In genomic region chr4:82428969-82429727, GRCh38 we compare ENCODE assay signal across 8 cellular contexts. TPM values are rescaled to one million over a fixed set of nuclear protein-coding genes. Genes with fewer than 3 reads are reported as not detected.
DNase-seq lines count a peak whose midpoint lies in the region; ATAC-seq, FAIRE-seq and TF ChIP-seq lines count a peak whose summit lies in the region.

No MANE protein-coding gene starts in this region.

- H3K36me3 ChIP-seq in pancreas, result peaks cover 4 to 31% (median 21%) of the 10 kb centered on the region in 3 donors
- H3K36me3 ChIP-seq in tibial artery, result peaks cover 22 to 28% (median 26%) of the 10 kb centered on the region in 3 donors

- H3K9me3 ChIP-seq in pancreas (no peaks in the 10 kb centered on the region), tibial artery (no peaks in the 10 kb centered on the region)

- peaks cover 9 to 36% (median 16%) of the 10 kb centered on the region in 3 donors for H3K4me1 ChIP-seq in pancreas
- H3K4me1 ChIP-seq in tibial artery, result peaks cover 0 to 50% (median 32%) of the 10 kb centered on the region in 4 donors

- DNase-seq in NB4 (ENCODE audit: low read depth), result peak; percentile 92
- DNase-seq in SK-N-DZ (ENCODE audit: low spot score), result peak; percentile 87
- DNase-seq in glutamatergic neuron, result peak; percentile 95
- DNase-seq in pancreas, result peak; percentile 89 to 99 (median 96)
- DNase-seq in tibial artery, result peak; percentile 86 to 95

- no peaks in the 10 kb centered on the region for H3K27me3 ChIP-seq in pancreas
- no peaks in the 10 kb centered on the region for H3K27me3 ChIP-seq in tibial artery

- H3K4me3 Mint-ChIP-seq in activated naive CD4-positive, alpha-beta T cell treated with anti-CD3 and anti-CD28 coated beads, Interleukin-2, amount 50 U/mL, for 24 hours, result peak overlapping the region; percentile 98
- H3K4me3 Mint-ChIP-seq in glutamatergic neuron (ENCODE audit: unreplicated experiment), result peak overlapping the region; percentile 98

- peaks cover 39% of the 10 kb centered on the region for H3K36me3 Mint-ChIP-seq in activated naive CD4-positive, alpha-beta T cell treated with anti-CD3 and anti-CD28 coated beads, Interleukin-2, amount 50 U/mL, for 24 hours
- H3K36me3 Mint-ChIP-seq in glutamatergic neuron (ENCODE audit: unreplicated experiment), result peaks cover 11% of the 10 kb centered on the region

- 0% methylated on average over 61 to 83 of the region's 83 CpGs for WGBS in pancreas, 2 donors

- no peak for FAIRE-seq in pancreas (lab: Jason Lieb, UNC)

- ATAC-seq in HG02588 (IDR thresholded peaks at IDR 0.05; ENCODE audit: unreplicated experiment), result peak; percentile 55
- peak; percentile 79 to 87 (median 80) for ATAC-seq in pancreas

- no peaks in the 10 kb centered on the region for H3K9me3 Mint-ChIP-seq in activated naive CD4-positive, alpha-beta T cell treated with anti-CD3 and anti-CD28 coated beads, Interleukin-2, amount 50 U/mL, for 24 hours
- H3K9me3 Mint-ChIP-seq in glutamatergic neuron (ENCODE audit: unreplicated experiment), result peaks cover 27% of the 10 kb centered on the region

- H3K27ac Mint-ChIP-seq in activated naive CD4-positive, alpha-beta T cell treated with anti-CD3 and anti-CD28 coated beads, Interleukin-2, amount 50 U/mL, for 24 hours, result peak overlapping the region; percentile 99
- peak overlapping the region; percentile 100 for H3K27ac Mint-ChIP-seq in glutamatergic neuron (ENCODE audit: unreplicated experiment)

- TF ChIP-seq POLR2A in GM10847 (IDR thresholded peaks at IDR 0.05; ENCODE audit: extremely low read depth, insufficient read length), result peak; percentile 95
- peak; percentile 87 for TF ChIP-seq POLR2A in NB4 (IDR thresholded peaks at IDR 0.05; ENCODE audit: extremely low read depth, insufficient read length)

- H3K4me1 Mint-ChIP-seq in activated naive CD4-positive, alpha-beta T cell treated with anti-CD3 and anti-CD28 coated beads, Interleukin-2, amount 50 U/mL, for 24 hours, result peaks cover 65% of the 10 kb centered on the region
- peaks cover 21% of the 10 kb centered on the region for H3K4me1 Mint-ChIP-seq in glutamatergic neuron (ENCODE audit: low read depth, unreplicated experiment)

- peak; percentile 53 for TF ChIP-seq CTCF in NB4 (IDR thresholded peaks at IDR 0.05; ENCODE audit: low read depth, low read length)
- peak; percentile 99 for TF ChIP-seq CTCF in glutamatergic neuron (IDR thresholded peaks at IDR 0.05; ENCODE audit: partially characterized antibody, unreplicated experiment)
- TF ChIP-seq CTCF in pancreas (IDR thresholded peaks at IDR 0.05), result peak; percentile 95 to 99 (median 98)
- peak; percentile 95 to 96 for TF ChIP-seq CTCF in tibial artery (IDR thresholded peaks at IDR 0.05)

- H3K27ac ChIP-seq in pancreas (peak overlapping the region; percentile 96 to 98 (median 96)), tibial artery (peak overlapping the region; percentile 94 to 95)

- H3K27me3 Mint-ChIP-seq in activated naive CD4-positive, alpha-beta T cell treated with anti-CD3 and anti-CD28 coated beads, Interleukin-2, amount 50 U/mL, for 24 hours, result no peaks in the 10 kb centered on the region
- peaks cover 9% of the 10 kb centered on the region for H3K27me3 Mint-ChIP-seq in glutamatergic neuron (ENCODE audit: unreplicated experiment)

- intact Hi-C loops in pancreas (cut with DNase I) (loop anchor here in 2 of 3 donors (5.0 to 10.0 kb wide), 2 partner anchors 52 to 54 kb away; partner anchors contain the start of gene HNRNPD (in 1 of the 2)), tibial artery (cut with DNase I; ENCODE audit: low total_unique reads) (loop anchor here (1.0 to 5.0 kb wide), 3 partner anchors 55 to 583 kb away; partner anchors contain the start of genes LIN54 and THAP9)

- H3K4me3 ChIP-seq in NB4 (ENCODE audit: low read depth, low read length) (peak overlapping the region; percentile 91), pancreas (peak overlapping the region; percentile 86 to 96 (median 91)), tibial artery (peak overlapping the region; percentile 93 to 94)

RNA-seq across cellular contexts. Expression of gene HNRNPDL, which starts 1.1 kb away (rescaled TPM):
- polyA plus RNA-seq in SK-N-DZ (2014; cell fraction: cytosol; rRNA removed), result 542 and 545 TPM in 2 replicates
- 637 and 848 TPM in 2 replicates for polyA plus RNA-seq in SK-N-DZ (2014; cell fraction: nucleus; rRNA removed)
- total RNA-seq in glutamatergic neuron (ENCODE audit: unreplicated experiment), result 444 TPM
- total RNA-seq in pancreas, result 100 to 1,000 TPM in 2 of 6 donors, 10 to 100 TPM in 4; 56.6 to 134 (median 92.5) TPM
- polyA plus RNA-seq in pancreas, result 100 to 1,000 TPM; 122 to 210 TPM

RNA-seq across cellular contexts. Expression of gene ENOPH1, which starts 1.2 kb away (rescaled TPM):
- polyA plus RNA-seq in SK-N-DZ (2014; cell fraction: cytosol; rRNA removed), result 113 and 116 TPM in 2 replicates
- 53.1 and 66.1 TPM in 2 replicates for polyA plus RNA-seq in SK-N-DZ (2014; cell fraction: nucleus; rRNA removed)
- 26.9 TPM for total RNA-seq in glutamatergic neuron (ENCODE audit: unreplicated experiment)
- 10 to 100 TPM in 4 of 6 donors, 1 to 10 TPM in 2; 8.4 to 17.4 (median 13.6) TPM for total RNA-seq in pancreas
- 10 to 100 TPM; 21.2 to 24.4 TPM for polyA plus RNA-seq in pancreas

RNA-seq across cellular contexts. Expression of gene HNRNPD, which starts 55.4 kb away (rescaled TPM):
- polyA plus RNA-seq in SK-N-DZ (2014; cell fraction: cytosol; rRNA removed), result 49.2 and 90.0 TPM in 2 replicates
- 73.0 and 191 TPM in 2 replicates for polyA plus RNA-seq in SK-N-DZ (2014; cell fraction: nucleus; rRNA removed)
- 253 TPM for total RNA-seq in glutamatergic neuron (ENCODE audit: unreplicated experiment)
- total RNA-seq in pancreas, result 10 to 100 TPM; 52.7 to 92.0 (median 72.7) TPM
- polyA plus RNA-seq in pancreas, result 100 to 1,000 TPM in 1 of 2 donors, 10 to 100 TPM in 1; 93.7 to 131 TPM

Comparison
In these comparisons a context has a peak if more than half of its experiments do, and no peak if none do; other contexts are left out.
1. Peak in every context shown above with its lines: DNase-seq, ATAC-seq, H3K4me3 ChIP-seq and H3K27ac ChIP-seq.